ENCODE assay signal across 19 cellular contexts in the genomic region with DNA sequence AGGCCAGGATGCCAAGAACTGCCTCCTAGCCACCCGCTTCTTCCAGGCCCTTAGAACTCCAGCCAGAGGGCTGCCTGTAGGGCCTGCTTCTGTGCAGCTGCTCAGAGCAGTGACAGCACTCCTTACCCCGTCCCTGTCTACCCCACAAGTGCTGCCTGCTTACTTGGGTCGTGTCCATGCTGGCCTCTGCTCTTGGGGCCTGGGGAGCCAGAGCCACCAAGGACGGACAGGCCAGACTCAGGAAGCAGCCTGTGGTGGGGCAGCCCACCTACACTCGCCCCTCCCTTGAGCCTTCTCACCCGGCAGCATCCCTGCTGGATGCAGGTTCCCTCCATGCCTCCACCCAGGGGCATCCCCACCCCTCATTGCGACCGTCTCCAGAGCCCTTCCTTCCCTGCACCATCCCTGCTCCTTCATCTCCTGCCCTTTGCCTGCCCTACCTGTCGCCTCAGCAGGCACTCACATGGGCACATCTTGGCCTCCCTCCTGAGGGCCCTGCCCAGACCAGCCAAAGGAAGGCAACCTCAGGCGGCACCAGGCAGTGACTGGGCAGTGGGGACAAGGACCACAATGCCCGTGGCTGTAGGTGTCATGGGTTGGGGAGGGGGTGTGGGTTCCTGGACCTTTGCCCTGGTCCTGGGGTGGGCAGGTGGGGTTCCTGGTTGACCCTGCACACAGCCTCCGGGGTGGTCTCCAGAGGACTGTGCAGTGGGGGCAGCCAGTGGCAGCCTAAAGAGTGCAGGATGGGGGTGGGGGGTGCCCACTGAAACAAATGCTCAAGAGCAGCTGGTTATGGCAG.
A peak's percentile ranks its signal among the peaks of the same experiment; 100 is the strongest.
DNase-seq lines count a peak whose midpoint lies in the region; ATAC-seq and TF ChIP-seq lines count a peak whose summit lies in the region.
"Had no signal": no experiment of that assay in that cellular context is flagged by ENCODE, and none has a peak within 500 bp of the region (broad histone marks: within the 10 kb centered on the region; RNA-seq: fewer than 3 reads in every experiment).

No MANE protein-coding gene starts in this region.

- peaks cover 7% of the 10 kb centered on the region for H3K36me3 Mint-ChIP-seq in Caco-2 (ENCODE audit: insufficient read depth, unreplicated experiment)
- no peaks in the 10 kb centered on the region for H3K36me3 Mint-ChIP-seq in naive thymus-derived CD4-positive, alpha-beta T cell
- H3K36me3 Mint-ChIP-seq in stimulated activated memory B cell treated with anti-CD40 and anti-IgM and Interleukin-4, amounts not matched to agents 10 μg/mL and 1 μg/mL and 100 μg/mL, for 72 hours: no peaks in the 10 kb centered on the region

- in situ Hi-C loops in IMR-90 (cut with MboI; ENCODE audit: low sequenced_read_pairs): no loop called here

- H2BK20ac ChIP-seq in IMR-90 (ENCODE audit: low read depth, low read length): peak overlapping the region; percentile 16

- ATAC-seq in IMR-90 (ENCODE audit: low read depth) (no peak), GM21526 (IDR thresholded peaks at IDR 0.05; ENCODE audit: low FRiP score, unreplicated experiment) (no peak), HG03097 (IDR thresholded peaks at IDR 0.05; ENCODE audit: low FRiP score, unreplicated experiment) (no peak)
- peak; percentile 8 for ATAC-seq in naive thymus-derived CD4-positive, alpha-beta T cell
- ATAC-seq in stimulated activated memory B cell treated with anti-CD40 and anti-IgM and Interleukin-4, amounts not matched to agents 10 μg/mL and 1 μg/mL and 100 μg/mL, for 72 hours: peak; percentile 22
- ATAC-seq: SK-N-SH treated with all-trans-retinoic acid at 6 μM for 48 hours had no signal

- H2AK5ac ChIP-seq in IMR-90 (ENCODE audit: low read depth, low read length): peak overlapping the region; percentile 96

- no peak for TF ChIP-seq RAD21 in IMR-90 (IDR thresholded peaks at IDR 0.05; ENCODE audit: low read length)

- no peaks in the 10 kb centered on the region for H3K27me3 Mint-ChIP-seq in Caco-2 (ENCODE audit: insufficient read depth, unreplicated experiment)
- no peaks in the 10 kb centered on the region for H3K27me3 Mint-ChIP-seq in naive thymus-derived CD4-positive, alpha-beta T cell
- no peaks in the 10 kb centered on the region for H3K27me3 Mint-ChIP-seq in stimulated activated memory B cell treated with anti-CD40 and anti-IgM and Interleukin-4, amounts not matched to agents 10 μg/mL and 1 μg/mL and 100 μg/mL, for 72 hours

- peaks cover 39% of the 10 kb centered on the region for H3K4me1 ChIP-seq in Caco-2
- peaks cover 13% of the 10 kb centered on the region for H3K4me1 ChIP-seq in IMR-90 (ENCODE audit: control insufficient read depth, insufficient read depth, low read length)
- no peaks in the 10 kb centered on the region for H3K4me1 ChIP-seq in naive thymus-derived CD4-positive, alpha-beta T cell (ENCODE audit: control insufficient read depth in 2 of 2, insufficient read depth in 2 of 2, low read length in 2 of 2)

- peak overlapping the region; percentile 9; the same call in 1 of the 2 replicates for H3K14ac ChIP-seq in IMR-90 (replicated peaks; ENCODE audit: low read depth, low read length)

- H3K9me3 Mint-ChIP-seq in Caco-2 (ENCODE audit: unreplicated experiment): peaks cover 8% of the 10 kb centered on the region
- H3K9me3 Mint-ChIP-seq in naive thymus-derived CD4-positive, alpha-beta T cell: no peaks in the 10 kb centered on the region
- H3K9me3 Mint-ChIP-seq in stimulated activated memory B cell treated with anti-CD40 and anti-IgM and Interleukin-4, amounts not matched to agents 10 μg/mL and 1 μg/mL and 100 μg/mL, for 72 hours: no peaks in the 10 kb centered on the region

- H3K4me1 Mint-ChIP-seq in Caco-2 (ENCODE audit: low read depth, unreplicated experiment): peaks cover 17% of the 10 kb centered on the region
- peaks cover 0 to 2% (median 0%) of the 10 kb centered on the region in 7 donors for H3K4me1 Mint-ChIP-seq in naive thymus-derived CD4-positive, alpha-beta T cell
- H3K4me1 Mint-ChIP-seq in stimulated activated memory B cell treated with anti-CD40 and anti-IgM and Interleukin-4, amounts not matched to agents 10 μg/mL and 1 μg/mL and 100 μg/mL, for 72 hours: peaks cover 18% of the 10 kb centered on the region

- H3K27ac ChIP-seq in IMR-90 (ENCODE audit: insufficient read depth, low read length): no peak overlapping the region
- H3K27ac ChIP-seq in naive thymus-derived CD4-positive, alpha-beta T cell (ENCODE audit: low read depth, low read length): no peak overlapping the region

- H3K4me3 Mint-ChIP-seq in Caco-2 (ENCODE audit: unreplicated experiment): no peak overlapping the region
- no peak overlapping the region for H3K4me3 Mint-ChIP-seq in naive thymus-derived CD4-positive, alpha-beta T cell
- H3K4me3 Mint-ChIP-seq in stimulated activated memory B cell treated with anti-CD40 and anti-IgM and Interleukin-4, amounts not matched to agents 10 μg/mL and 1 μg/mL and 100 μg/mL, for 72 hours: no peak overlapping the region

- peak overlapping the region; percentile 83 for H2BK120ac ChIP-seq in IMR-90 (ENCODE audit: low read depth, low read length)

- H3K27ac Mint-ChIP-seq in Caco-2 (ENCODE audit: unreplicated experiment): peak overlapping the region; percentile 19
- no peak overlapping the region for H3K27ac Mint-ChIP-seq in naive thymus-derived CD4-positive, alpha-beta T cell
- no peak overlapping the region for H3K27ac Mint-ChIP-seq in stimulated activated memory B cell treated with anti-CD40 and anti-IgM and Interleukin-4, amounts not matched to agents 10 μg/mL and 1 μg/mL and 100 μg/mL, for 72 hours

- peak overlapping the region; percentile 77 for H4K91ac ChIP-seq in IMR-90 (ENCODE audit: insufficient read depth, low read depth, low read length)

- TF ChIP-seq CTCF in Caco-2 (IDR thresholded peaks at IDR 0.05; ENCODE audit: insufficient read depth in 1 of 2, low read depth in 1 of 2, low read length in 1 of 2, severe bottlenecking in 1 of 2, unreplicated experiment in 1 of 2) (no peak), IMR-90 (conservative IDR thresholded peaks at IDR 0.05; ENCODE audit: low read depth, low read length) (no peak)

- no peaks in the 10 kb centered on the region for H3K79me1 ChIP-seq in IMR-90 (ENCODE audit: low read depth in 1 of 2, low read length in 2 of 2)

- no peaks in the 10 kb centered on the region for H4K20me1 ChIP-seq in IMR-90 (ENCODE audit: insufficient read depth, low read length)

- H3K9me3 ChIP-seq in Caco-2 (no peaks in the 10 kb centered on the region), IMR-90 (ENCODE audit: control insufficient read depth, insufficient read depth, low read length) (no peaks in the 10 kb centered on the region)
- H3K9me3 ChIP-seq in naive thymus-derived CD4-positive, alpha-beta T cell (ENCODE audit: control insufficient read depth in 2 of 3, low read length in 3 of 3): no peaks in the 10 kb centered on the region

- no peak overlapping the region for H3K18ac ChIP-seq in IMR-90 (ENCODE audit: low read depth, low read length)

- CTCF ChIA-PET in Caco-2 (lab: Charles Lee) (no interaction called here), IMR-90 (lab: Yijun Ruan, JAX) (no interaction called here)
- CTCF ChIA-PET in naive thymus-derived CD4-positive, alpha-beta T cell (lab: Charles Lee): no interaction called here

- no peak overlapping the region for H3K4me2 ChIP-seq in IMR-90 (ENCODE audit: low read depth, low read length)

- H3K4me3 ChIP-seq in Caco-2 (ENCODE audit: low read depth, low read length): no peak overlapping the region
- no peak overlapping the region for H3K4me3 ChIP-seq in IMR-90 (ENCODE audit: insufficient read depth, low read depth, low read length)
- H3K4me3 ChIP-seq in naive thymus-derived CD4-positive, alpha-beta T cell (ENCODE audit: low read length): no peak overlapping the region

- peak overlapping the region in 1 of 2 experiments; percentile 7; a peak in 1 of 4 replicates for H4K8ac ChIP-seq in IMR-90 (ENCODE audit: low read depth in 2 of 2, low read length in 2 of 2)

- no peak overlapping the region for H3K23ac ChIP-seq in IMR-90 (ENCODE audit: low read depth, low read length)

- peak overlapping the region; percentile 2 for H2AFZ ChIP-seq in IMR-90 (replicated peaks; ENCODE audit: low read length, poor library complexity)

- peak overlapping the region; percentile 65; the same call in 2 of the 3 replicates for H2BK15ac ChIP-seq in IMR-90 (ENCODE audit: low read depth, low read length)

- H2AK9ac ChIP-seq in IMR-90 (replicated peaks; ENCODE audit: low read depth, low read length, poor library complexity): peak overlapping the region; percentile 22

- POLR2A ChIA-PET in Caco-2 (lab: Charles Lee) (no interaction called here), IMR-90 (lab: Charles Lee; ENCODE audit: unreplicated experiment) (no interaction called here)
- POLR2A ChIA-PET in naive thymus-derived CD4-positive, alpha-beta T cell (lab: Charles Lee): no interaction called here

- H3K9me1 ChIP-seq in IMR-90 (ENCODE audit: insufficient read depth, low read length): peaks cover 13% of the 10 kb centered on the region

- DNase-seq in Caco-2 (no peak), IMR-90 (no peak), NOMO-1 treated with dmso at 0.1 percent for 144 hours (lab: John Stamatoyannopoulos, UW; ENCODE audit: unreplicated experiment) (no peak)
- no peak for DNase-seq in naive thymus-derived CD4-positive, alpha-beta T cell
- DNase-seq: AML-193, DMS 273 treated with DMSO at 0.1 percent for 48 hours, DND-41, H7, KBM-7, NCI-H1694 treated with DMSO at 0.1 percent for 48 hours, NCI-H2107, NCI-H510A treated with DMSO at 0.1 percent for 48 hours, NCI-H82, RPMI8226, SIG-M5 had no signal

- no peak overlapping the region for H3K9ac ChIP-seq in IMR-90 (ENCODE audit: low read depth, low read length)

- no peaks in the 10 kb centered on the region for H3K36me3 ChIP-seq in Caco-2 (ENCODE audit: control insufficient read depth, insufficient read depth, low read length)
- H3K36me3 ChIP-seq in IMR-90 (ENCODE audit: control insufficient read depth, insufficient read depth, low read length): no peaks in the 10 kb centered on the region
- H3K36me3 ChIP-seq in naive thymus-derived CD4-positive, alpha-beta T cell (ENCODE audit: control insufficient read depth in 2 of 3, insufficient read depth in 3 of 3, low read length in 3 of 3): no peaks in the 10 kb centered on the region

- no peak for TF ChIP-seq POLR2A in IMR-90 (IDR thresholded peaks at IDR 0.05; ENCODE audit: low read depth, low read length)

- BruUV-seq in Caco-2 (replicated peaks; lab: Mats Ljungman, UMichigan): no TSS peak
- BruUV-seq in IMR-90 (replicated peaks; lab: Mats Ljungman, UMichigan): no TSS peak

- H2BK5ac ChIP-seq in IMR-90 (ENCODE audit: low read depth, low read length, poor library complexity, severe bottlenecking): no peak overlapping the region

- dilution Hi-C loops in IMR-90 (cut with HindIII; ENCODE audit: low sequenced_read_pairs, unreplicated experiment): no loop called here

- intact Hi-C loops in Caco-2 (cut with micrococcal nuclease; ENCODE audit: unreplicated experiment) (loop anchor here (5.0 kb wide), 1 partner anchor 117 kb away; no protein-coding TSS in a partner anchor), IMR-90 (cut with micrococcal nuclease) (no loop called here)
- intact Hi-C loops in naive thymus-derived CD4-positive, alpha-beta T cell (cut with micrococcal nuclease): no loop called here

- H4K5ac ChIP-seq in IMR-90 (ENCODE audit: low read depth, low read length): no peak overlapping the region; the same call in 1 of the 2 replicates

- H3K27me3 ChIP-seq in Caco-2 (replicated peaks; ENCODE audit: control insufficient read depth, insufficient read depth, low read length): no peaks in the 10 kb centered on the region
- no peaks in the 10 kb centered on the region; the same call in 1 of the 2 replicates for H3K27me3 ChIP-seq in IMR-90 (ENCODE audit: control insufficient read depth, insufficient read depth, low read length)
- H3K27me3 ChIP-seq in naive thymus-derived CD4-positive, alpha-beta T cell (ENCODE audit: control insufficient read depth in 2 of 2, insufficient read depth in 2 of 2, low read length in 2 of 2): no peaks in the 10 kb centered on the region

- peak overlapping the region; percentile 71 for H3K4ac ChIP-seq in IMR-90 (ENCODE audit: low read depth, low read length)

- 90% methylated on average over 5 of the region's 12 CpGs; no CpG with 5 or more reads in 1 of the 2 experiments for WGBS in IMR-90 (ENCODE audit: extremely low coverage in 2 of 2, insufficient read length in 1 of 2), 2 experiments

- no peak overlapping the region for H3K56ac ChIP-seq in IMR-90 (ENCODE audit: extremely low read depth, insufficient read depth, low read length)

Comparison
In these comparisons a context has a peak if more than half of its experiments do, and no peak if none do; other contexts are left out.
1. ATAC-seq: peak in naive thymus-derived CD4-positive, alpha-beta T cell (single experiment) and stimulated activated memory B cell treated with anti-CD40 and anti-IgM and Interleukin-4, amounts not matched to agents 10 μg/mL and 1 μg/mL and 100 μg/mL, for 72 hours (single experiment); none in IMR-90 (single experiment), GM21526 (single experiment) and HG03097 (single experiment).